ENCODE assay signal across 8 cellular contexts in the genomic region with DNA sequence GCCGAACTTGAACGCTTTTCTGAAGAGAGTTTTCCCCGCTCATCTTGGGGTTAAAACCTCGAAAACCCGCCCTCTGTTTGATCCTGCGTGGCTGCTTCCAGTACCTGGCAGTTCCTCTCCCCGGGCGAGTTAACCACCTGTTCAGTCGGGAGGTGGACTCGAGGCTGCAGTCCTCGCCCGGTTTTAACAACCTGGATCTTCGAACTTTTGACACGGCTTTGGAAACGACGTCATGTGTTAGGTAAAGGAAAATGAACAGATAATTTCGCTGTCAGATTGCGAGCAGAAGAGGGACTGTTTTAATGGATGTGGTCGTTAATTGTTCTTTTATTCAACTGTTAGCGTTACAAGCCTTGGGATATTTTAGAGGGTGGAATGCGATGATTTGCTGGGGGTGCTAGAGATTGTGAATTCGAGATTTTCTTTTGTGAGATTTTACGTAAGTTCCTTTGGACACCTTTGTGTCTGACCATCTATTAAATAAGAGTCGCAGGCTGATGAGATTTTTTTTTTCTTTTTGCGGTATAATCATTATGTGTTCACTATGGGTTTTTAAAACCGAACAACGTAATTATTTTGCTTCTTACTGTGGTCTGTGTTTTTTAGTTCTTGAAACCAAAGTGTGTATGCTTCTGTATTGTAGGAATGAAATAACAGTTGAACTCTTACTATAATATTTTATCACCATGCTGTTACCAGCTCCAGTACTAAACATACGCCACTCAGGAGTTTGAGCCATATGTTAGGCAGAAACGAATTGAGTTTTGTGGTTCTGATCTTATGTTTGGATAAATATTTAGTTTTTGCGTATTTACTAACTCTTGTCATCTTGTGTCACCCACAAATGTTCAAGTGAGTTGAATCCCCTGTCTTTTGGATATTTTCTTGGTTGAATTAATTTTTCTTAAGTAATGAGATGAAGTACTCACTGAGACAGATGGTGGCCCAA. TPM values are rescaled to one million over a fixed set of nuclear protein-coding genes. Genes with fewer than 3 reads are reported as not detected.
A peak's percentile ranks its signal among the peaks of the same experiment; 100 is the strongest.
DNase-seq lines count a peak whose midpoint lies in the region; ATAC-seq and TF ChIP-seq lines count a peak whose summit lies in the region.

No MANE protein-coding gene starts in this region.

- H3K4me3 Mint-ChIP-seq in CD14-positive monocyte = peak overlapping the region; percentile 95 to 96
- peak overlapping the region; percentile 97 to 99 (median 98) for H3K4me3 Mint-ChIP-seq in IgD-negative memory B cell
- peak overlapping the region; percentile 92 for H3K4me3 Mint-ChIP-seq in activated B cell treated with CpG ODN at 0.5 μM for 24 hours
- peak overlapping the region; percentile 97 for H3K4me3 Mint-ChIP-seq in osteocyte (ENCODE audit: unreplicated experiment)

- no peak for TF ChIP-seq CTCF in CD14-positive monocyte (IDR thresholded peaks at IDR 0.05)
- TF ChIP-seq CTCF in activated B cell treated with CpG ODN at 0.5 μM for 24 hours (IDR thresholded peaks at IDR 0.05) = no peak
- TF ChIP-seq CTCF in foreskin fibroblast (IDR thresholded peaks at IDR 0.05; ENCODE audit: low read depth, low read length) = no peak
- no peak for TF ChIP-seq CTCF in osteocyte (IDR thresholded peaks at IDR 0.05)

- H3K9me3 Mint-ChIP-seq in CD14-positive monocyte (peaks cover 23 to 32% (median 27%) of the 10 kb centered on the region in 7 donors), IgD-negative memory B cell (peaks cover 9 to 20% (median 15%) of the 10 kb centered on the region in 3 donors), activated B cell treated with CpG ODN at 0.5 μM for 24 hours (peaks cover 13% of the 10 kb centered on the region), osteocyte (ENCODE audit: unreplicated experiment) (peaks cover 12% of the 10 kb centered on the region)

- POLR2A ChIA-PET in activated B cell treated with CpG ODN at 0.5 μM for 24 hours (lab: Charles Lee) = interaction anchor here (0.8 to 2.2 kb wide), 9 partner anchors 134 to 882 kb away, joined by 3 to 16 read pairs (median 5); a partner anchor contains a TSS

- ATAC-seq in GM19023 (IDR thresholded peaks at IDR 0.05; ENCODE audit: unreplicated experiment) (peak; percentile 16), activated B cell treated with CpG ODN at 0.5 μM for 24 hours (ENCODE audit: low read depth) (no peak)

- no peak for DNase-seq in CD14-positive monocyte (ENCODE audit: low spot score)
- DNase-seq in activated B cell treated with CpG ODN at 0.5 μM for 24 hours = no peak
- peak in 1 of 2 donors; percentile 16 for DNase-seq in foreskin fibroblast
- no peak for DNase-seq in osteocyte (ENCODE audit: extremely low spot score, unreplicated experiment)
- DNase-seq in GDM1 (lab: John Stamatoyannopoulos, UW) = no peak
- DNase-seq in NCI-H524 treated with DMSO at 0.1 percent for 48 hours (lab: John Stamatoyannopoulos, UW) = no peak

- H3K27ac Mint-ChIP-seq in CD14-positive monocyte (peak overlapping the region; percentile 96 to 99 (median 99)), IgD-negative memory B cell (peak overlapping the region; percentile 91 to 96 (median 96)), activated B cell treated with CpG ODN at 0.5 μM for 24 hours (peak overlapping the region; percentile 87), osteocyte (ENCODE audit: unreplicated experiment) (peak overlapping the region; percentile 93)

- intact Hi-C loops in CD14-positive monocyte (cut with micrococcal nuclease) (loop anchor here (5.0 to 10.0 kb wide), 2 partner anchors 72 to 75 kb away; no protein-coding TSS in a partner anchor), activated B cell treated with CpG ODN at 0.5 μM for 24 hours (cut with micrococcal nuclease) (loop anchor here (1.0 to 5.0 kb wide), 9 partner anchors 270 to 1395 kb away; a partner anchor contains a TSS)

- no peaks in the 10 kb centered on the region for H3K27me3 Mint-ChIP-seq in CD14-positive monocyte (ENCODE audit: low read depth in 3 of 3)
- H3K27me3 Mint-ChIP-seq in IgD-negative memory B cell = no peaks in the 10 kb centered on the region
- no peaks in the 10 kb centered on the region for H3K27me3 Mint-ChIP-seq in activated B cell treated with CpG ODN at 0.5 μM for 24 hours
- no peaks in the 10 kb centered on the region for H3K27me3 Mint-ChIP-seq in osteocyte (ENCODE audit: unreplicated experiment)

- H3K4me1 Mint-ChIP-seq in CD14-positive monocyte (peaks cover 38% of the 10 kb centered on the region), IgD-negative memory B cell (peaks cover 26 to 41% (median 33%) of the 10 kb centered on the region in 3 donors), activated B cell treated with CpG ODN at 0.5 μM for 24 hours (peaks cover 55% of the 10 kb centered on the region), osteocyte (ENCODE audit: unreplicated experiment) (peaks cover 38% of the 10 kb centered on the region)

- peak overlapping the region; percentile 78 to 87 for H3K4me3 ChIP-seq in foreskin fibroblast (ENCODE audit: low read depth in 1 of 2, low read length in 2 of 2)

- CTCF ChIA-PET in activated B cell treated with CpG ODN at 0.5 μM for 24 hours (lab: Charles Lee) = no interaction called here

- H3K36me3 Mint-ChIP-seq in CD14-positive monocyte (peaks cover 5 to 31% of the 10 kb centered on the region in 2 donors), IgD-negative memory B cell (peaks cover 6% of the 10 kb centered on the region), activated B cell treated with CpG ODN at 0.5 μM for 24 hours (ENCODE audit: low read depth) (peaks cover 5% of the 10 kb centered on the region), osteocyte (ENCODE audit: unreplicated experiment) (peaks cover 2% of the 10 kb centered on the region)

RNA-seq across cellular contexts. Expression of a gene that starts 1.2 kb away (rescaled TPM):
- polyA plus RNA-seq in CD14-positive monocyte = 10 to 100 TPM in 1 of 2 donors, 1 to 10 TPM in 1; 8.3 to 12.0 TPM
- polyA plus RNA-seq in IgD-negative memory B cell = 8.9 TPM
- total RNA-seq in activated B cell treated with CpG ODN at 0.5 μM for 24 hours = 30.3 and 34.1 TPM in 2 replicates
- total RNA-seq in osteocyte = 49.4 and 51.9 TPM in 2 replicates
